In genomic region chr19:55809381-55810058, GRCh38 we compare ENCODE assay signal across 9 cellular contexts. TPM values are rescaled to one million over a fixed set of nuclear protein-coding genes. Genes with fewer than 3 reads are reported as not detected.
DNase-seq lines count a peak whose midpoint lies in the region; ATAC-seq, FAIRE-seq and TF ChIP-seq lines count a peak whose summit lies in the region.
"Had no signal": no experiment of that assay in that cellular context is flagged by ENCODE, and none has a peak within 500 bp of the region (broad histone marks: within the 10 kb centered on the region; RNA-seq: fewer than 3 reads in every experiment).

No MANE protein-coding gene starts in this region.

- peaks cover 0 to 7% (median under 1%) of the 10 kb centered on the region in 4 donors for H3K4me1 Mint-ChIP-seq in CD4-positive, alpha-beta memory T cell
- no peaks in the 10 kb centered on the region for H3K4me1 Mint-ChIP-seq in GM23338

- no peaks in the 10 kb centered on the region for H3K79me2 ChIP-seq in GM23338 (replicated peaks; ENCODE audit: insufficient read depth)

- no peaks in the 10 kb centered on the region for H3K36me3 Mint-ChIP-seq in CD4-positive, alpha-beta memory T cell
- H3K36me3 Mint-ChIP-seq in GM23338 (ENCODE audit: low read depth): peaks cover 26% of the 10 kb centered on the region

- POLR2A ChIA-PET in CD4-positive, alpha-beta memory T cell (lab: Charles Lee; ENCODE audit: partially characterized antibody): interaction anchor here (1.8 kb wide), 1 partner anchor 177 kb away, joined by 4 read pairs; no protein-coding TSS in a partner anchor

- ATAC-seq in GM23338: peak; percentile 55; the same call in 2 of the 3 replicates
- ATAC-seq in GM18870 (IDR thresholded peaks at IDR 0.05; ENCODE audit: unreplicated experiment): no peak

- H3K4me1 ChIP-seq in CD4-positive, alpha-beta memory T cell (ENCODE audit: insufficient read depth, low read length): no peaks in the 10 kb centered on the region
- H3K4me1 ChIP-seq in GM23338 (ENCODE audit: insufficient read depth): no peaks in the 10 kb centered on the region

- H3F3A ChIP-seq in GM23338 (replicated peaks; ENCODE audit: low read depth): no peaks in the 10 kb centered on the region

- peaks cover 4% of the 10 kb centered on the region; the same call in 1 of the 2 replicates for H3K9me2 ChIP-seq in GM23338 (ENCODE audit: insufficient read depth)

- DNase-seq in CD4-positive, alpha-beta memory T cell: peak in 4 of 5 donors; percentile 1 to 13 (median 7)
- DNase-seq in GM23338 (ENCODE audit: low spot score): peak; percentile 80
- peak; percentile 93 to 97 for DNase-seq in NCI-H2081 (lab: John Stamatoyannopoulos, UW)
- peak; percentile 3 for DNase-seq in fibroblast of peridontal ligament (ENCODE audit: extremely low read depth)
- peak; percentile 20 for DNase-seq in pons (ENCODE audit: low spot score)
- no peak for DNase-seq in T1000 (lab: John Stamatoyannopoulos, UW)

- peaks cover 11 to 15% of the 10 kb centered on the region in 2 donors for H3K27me3 Mint-ChIP-seq in CD4-positive, alpha-beta memory T cell
- peaks cover 4% of the 10 kb centered on the region for H3K27me3 Mint-ChIP-seq in GM23338 (ENCODE audit: insufficient read depth, low read depth, poor library complexity)

- no peak overlapping the region for H3K27ac Mint-ChIP-seq in CD4-positive, alpha-beta memory T cell
- H3K27ac Mint-ChIP-seq in GM23338: no peak overlapping the region

- no peak overlapping the region for H3K27ac ChIP-seq in CD4-positive, alpha-beta memory T cell (ENCODE audit: low read depth, low read length)
- no peak overlapping the region for H3K27ac ChIP-seq in GM23338 (ENCODE audit: low read depth)

- peak; percentile 53 to 56 for TF ChIP-seq CTCF in GM23338 (conservative IDR thresholded peaks at IDR 0.05; ENCODE audit: low read depth in 2 of 2)

- no peaks in the 10 kb centered on the region for H3K27me3 ChIP-seq in CD4-positive, alpha-beta memory T cell (ENCODE audit: insufficient read depth, low read length)
- no peaks in the 10 kb centered on the region for H3K27me3 ChIP-seq in GM23338 (ENCODE audit: insufficient read depth)

- CTCF ChIA-PET in CD4-positive, alpha-beta memory T cell (lab: Charles Lee; ENCODE audit: partially characterized antibody): interaction anchor here (1.1 to 1.9 kb wide), 3 partner anchors 18 to 178 kb away, joined by 3 to 10 read pairs (median 4); no protein-coding TSS in a partner anchor

- intact Hi-C loops in CD4-positive, alpha-beta memory T cell (cut with micrococcal nuclease): no loop called here

- H3K9me3 ChIP-seq in CD4-positive, alpha-beta memory T cell (ENCODE audit: control insufficient read depth in 1 of 2, low read length in 2 of 2): no peaks in the 10 kb centered on the region

- H3K4me2 ChIP-seq in GM23338: no peak overlapping the region

- H2AFZ ChIP-seq in GM23338: no peak overlapping the region

- H3K9me3 Mint-ChIP-seq in CD4-positive, alpha-beta memory T cell: peaks cover 0 to 12% (median 10%) of the 10 kb centered on the region in 8 donors
- H3K9me3 Mint-ChIP-seq in GM23338: peaks cover 100% of the 10 kb centered on the region

- peak; percentile 57 for FAIRE-seq in TTC549 (lab: Jason Lieb, UNC)
- FAIRE-seq: islet of Langerhans had no signal

- H3K36me3 ChIP-seq in CD4-positive, alpha-beta memory T cell (ENCODE audit: insufficient read depth, low read length): no peaks in the 10 kb centered on the region
- no peaks in the 10 kb centered on the region; the same call in 1 of the 2 replicates for H3K36me3 ChIP-seq in GM23338 (ENCODE audit: insufficient read depth)

- H3K4me3 ChIP-seq in CD4-positive, alpha-beta memory T cell (ENCODE audit: low read length in 2 of 2): no peak overlapping the region
- H3K4me3 ChIP-seq in GM23338: no peak overlapping the region

- no peaks in the 10 kb centered on the region for H4K20me1 ChIP-seq in GM23338 (replicated peaks; ENCODE audit: insufficient read depth)

- H3K4me3 Mint-ChIP-seq in CD4-positive, alpha-beta memory T cell: peak overlapping the region in 1 of 8 donors; percentile 61
- H3K4me3 Mint-ChIP-seq in GM23338: no peak overlapping the region

TF ChIP-seq in GM23338, 12 proteins besides CTCF, POLR2A, EP300 and RAD21:
- TF ChIP-seq NANOG (IDR thresholded peaks at IDR 0.05; ENCODE audit: borderline replicate concordance) (no peak), JUNB (IDR thresholded peaks at IDR 0.05; ENCODE audit: unreplicated experiment) (no peak), CREB1 (CRISPR knock-in tag; IDR thresholded peaks at IDR 0.05; ENCODE audit: low read depth) (no peak), ETS1 (IDR thresholded peaks at IDR 0.05) (no peak), STAT1 (IDR thresholded peaks at IDR 0.05; ENCODE audit: unreplicated experiment) (no peak)

RNA-seq across cellular contexts. Expression of gene NLRP11, which starts 22.3 kb away (rescaled TPM):
- total RNA-seq in CD4-positive, alpha-beta memory T cell: not detected
- polyA plus RNA-seq in CD4-positive, alpha-beta memory T cell: not detected
- not detected in 2 replicates for total RNA-seq in GM23338 (2014; rRNA removed; shearing (Covaris generic))
- not detected in 2 replicates for polyA plus RNA-seq in GM23338 (2016; fragmentation: Nextera tagmentation; extraction: Ambion mirVana)

RNA-seq across cellular contexts. Expression of gene NLRP4, which starts 26.8 kb away (rescaled TPM):
- total RNA-seq in CD4-positive, alpha-beta memory T cell: not detected
- not detected for polyA plus RNA-seq in CD4-positive, alpha-beta memory T cell
- 0.19 TPM in 1 of 2 replicates, not detected in the other for total RNA-seq in GM23338 (2014; rRNA removed; shearing (Covaris generic))
- not detected in 2 replicates for polyA plus RNA-seq in GM23338 (2016; fragmentation: Nextera tagmentation; extraction: Ambion mirVana)

RNA-seq across cellular contexts. Expression of gene RFPL4AL1, which starts 40.6 kb away (rescaled TPM):
- not detected for total RNA-seq in CD4-positive, alpha-beta memory T cell
- polyA plus RNA-seq in CD4-positive, alpha-beta memory T cell: not detected
- total RNA-seq in GM23338 (2014; rRNA removed; shearing (Covaris generic)): not detected in 2 replicates
- polyA plus RNA-seq in GM23338 (2016; fragmentation: Nextera tagmentation; extraction: Ambion mirVana): not detected in 2 replicates

RNA-seq across cellular contexts. Expression of gene RFPL4A, which starts 50.6 kb away (rescaled TPM):
- not detected for total RNA-seq in CD4-positive, alpha-beta memory T cell
- not detected for polyA plus RNA-seq in CD4-positive, alpha-beta memory T cell
- total RNA-seq in GM23338 (2014; rRNA removed; shearing (Covaris generic)): not detected in 2 replicates
- not detected in 2 replicates for polyA plus RNA-seq in GM23338 (2016; fragmentation: Nextera tagmentation; extraction: Ambion mirVana)
